Comparison of ENCODE assay signal across 24 cellular contexts in the genomic region with DNA sequence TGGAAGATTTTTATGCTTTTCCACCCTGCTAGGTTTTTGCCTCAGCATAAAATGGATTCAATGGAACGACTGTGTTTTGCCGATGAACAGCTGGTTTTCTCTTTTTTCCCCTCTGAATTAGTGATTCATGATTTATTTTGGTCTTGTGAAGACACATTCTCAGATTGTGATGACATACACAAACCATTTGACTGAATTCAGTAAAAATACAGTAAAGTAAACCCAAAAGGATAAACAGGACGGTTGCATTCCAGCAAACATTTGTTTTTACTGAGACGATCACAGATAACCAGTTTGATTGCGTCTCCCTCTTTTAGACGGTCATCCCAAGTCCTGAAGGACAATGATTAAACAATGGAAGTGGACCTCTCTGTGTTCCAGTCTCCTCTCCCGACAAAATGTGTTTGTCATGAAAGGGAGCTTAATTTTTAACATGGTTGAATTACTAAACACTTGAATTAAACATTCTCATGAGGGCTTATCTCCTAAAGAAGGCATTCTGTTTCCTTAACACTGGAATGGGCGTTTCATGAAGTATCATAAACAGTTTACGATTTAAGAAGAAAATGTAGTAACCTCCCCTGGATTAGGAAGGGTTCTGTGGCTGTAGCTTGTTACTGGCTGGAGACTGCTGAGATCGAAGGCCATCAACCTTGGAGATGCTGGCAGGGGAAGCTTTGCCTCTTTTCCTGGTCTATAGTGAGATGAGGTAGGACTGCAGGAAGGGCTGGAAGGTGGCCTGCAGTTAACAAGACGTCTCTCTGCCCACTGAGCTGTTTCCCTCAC.
"Had no signal": no experiment of that assay in that cellular context is flagged by ENCODE, and none has a peak within 500 bp of the region (broad histone marks: within the 10 kb centered on the region; RNA-seq: fewer than 3 reads in every experiment).

No MANE protein-coding gene starts in this region.

- H3K9me3 ChIP-seq: left ventricle myocardium inferior, tibial artery had no signal

- ATAC-seq: activated CD8-positive, alpha-beta T cell treated with anti-CD3 and anti-CD28 coated beads, Interleukin-2, amount 10 ng/mL, durations not matched to agents 7 days and 5 days; effector memory CD8-positive, alpha-beta T cell had no signal

- FAIRE-seq: keratinocyte, urothelium cell line had no signal

- H3K36me3 ChIP-seq: left ventricle myocardium inferior, tibial artery had no signal

- DNase-seq: activated CD4-positive, alpha-beta T cell treated with anti-CD3 and anti-CD28 coated beads, Interleukin-2, amount 10 ng/mL, durations not matched to agents 24 days and 14 days; activated CD8-positive, alpha-beta memory T cell treated with anti-CD3 and anti-CD28 coated beads, Interleukin-2, amount 50 U/mL, for 4 hours; activated CD8-positive, alpha-beta T cell treated with anti-CD3 and anti-CD28 coated beads, Interleukin-2, amount 10 ng/mL, durations not matched to agents 7 days and 5 days; activated gamma-delta T cell treated with Interleukin-2 at 50 U/mL for 16 hours; amniotic stem cell; dermis blood vessel endothelial cell; effector memory CD8-positive, alpha-beta T cell; foreskin melanocyte; glutamatergic neuron; left ventricle myocardium inferior; occipital lobe; posterior cingulate gyrus; retina; stimulated activated CD4-positive, alpha-beta T cell treated with anti-CD3 and anti-CD28 coated beads, Interleukin-12 subunit alpha, Interleukin-12 subunit beta, amount 100 ng/mL, for 4 hours; stimulated activated CD4-positive, alpha-beta T cell treated with anti-CD3 and anti-CD28 coated beads, Interleukin-1b, Interleukin-23, amount 100 ng/mL, for 48 hours; stimulated activated CD8-positive, alpha-beta memory T cell treated with anti-CD3 and anti-CD28 coated beads, Interleukin-4, amount 100 ng/mL, for 48 hours; stimulated activated naive CD4-positive, alpha-beta T cell treated with Interleukin-2 at 50 U/mL for 16 hours; substantia nigra; T1000; tibial artery had no signal

- H3K27me3 ChIP-seq: tibial artery had no signal

- H3K27me3 Mint-ChIP-seq: activated CD4-positive, alpha-beta T cell treated with anti-CD3 and anti-CD28 coated beads, Interleukin-2, amount 10 ng/mL, durations not matched to agents 24 days and 14 days; activated naive CD8-positive, alpha-beta T cell; effector memory CD8-positive, alpha-beta T cell had no signal

- H3K9me3 Mint-ChIP-seq: effector memory CD8-positive, alpha-beta T cell had no signal

- H3K27ac ChIP-seq: left ventricle myocardium inferior, tibial artery had no signal

- H3K4me3 ChIP-seq: left ventricle myocardium inferior, tibial artery had no signal

- H3K4me1 ChIP-seq: left ventricle myocardium inferior, tibial artery had no signal

- H3K27ac Mint-ChIP-seq: activated CD4-positive, alpha-beta T cell treated with anti-CD3 and anti-CD28 coated beads, Interleukin-2, amount 10 ng/mL, durations not matched to agents 24 days and 14 days; activated CD8-positive, alpha-beta T cell treated with anti-CD3 and anti-CD28 coated beads, Interleukin-2, amount 10 ng/mL, durations not matched to agents 7 days and 5 days; activated T-helper 1 cell treated with anti-CD3 and anti-CD28 coated beads, Interleukin-12 subunit alpha, Interleukin-12 subunit beta, Interleukin-2, Interleukin-4 antibody, amounts not matched to agents 30 ng/mL and 10 ng/mL and 1 ng/mL, durations not matched to agents 14 hours and 24 hours and 36 hours; effector memory CD8-positive, alpha-beta T cell had no signal

- H3K4me3 Mint-ChIP-seq: activated CD4-positive, alpha-beta T cell treated with anti-CD3 and anti-CD28 coated beads, Interleukin-2, amount 10 ng/mL, durations not matched to agents 24 days and 14 days; activated CD8-positive, alpha-beta T cell treated with anti-CD3 and anti-CD28 coated beads, Interleukin-2, amount 10 ng/mL, durations not matched to agents 7 days and 5 days; activated naive CD8-positive, alpha-beta T cell; activated T-helper 1 cell treated with anti-CD3 and anti-CD28 coated beads, Interleukin-12 subunit alpha, Interleukin-12 subunit beta, Interleukin-2, Interleukin-4 antibody, amounts not matched to agents 30 ng/mL and 10 ng/mL and 1 ng/mL, durations not matched to agents 14 hours and 24 hours and 36 hours; effector memory CD8-positive, alpha-beta T cell had no signal
